ENCODE assay signal across 8 cellular contexts in genomic region chr5:138213161-138214029, GRCh38. TPM values are rescaled to one million over a fixed set of nuclear protein-coding genes. Genes with fewer than 3 reads are reported as not detected.
DNase-seq lines count a peak whose midpoint lies in the region; ATAC-seq and TF ChIP-seq lines count a peak whose summit lies in the region.

A gene with protein sequence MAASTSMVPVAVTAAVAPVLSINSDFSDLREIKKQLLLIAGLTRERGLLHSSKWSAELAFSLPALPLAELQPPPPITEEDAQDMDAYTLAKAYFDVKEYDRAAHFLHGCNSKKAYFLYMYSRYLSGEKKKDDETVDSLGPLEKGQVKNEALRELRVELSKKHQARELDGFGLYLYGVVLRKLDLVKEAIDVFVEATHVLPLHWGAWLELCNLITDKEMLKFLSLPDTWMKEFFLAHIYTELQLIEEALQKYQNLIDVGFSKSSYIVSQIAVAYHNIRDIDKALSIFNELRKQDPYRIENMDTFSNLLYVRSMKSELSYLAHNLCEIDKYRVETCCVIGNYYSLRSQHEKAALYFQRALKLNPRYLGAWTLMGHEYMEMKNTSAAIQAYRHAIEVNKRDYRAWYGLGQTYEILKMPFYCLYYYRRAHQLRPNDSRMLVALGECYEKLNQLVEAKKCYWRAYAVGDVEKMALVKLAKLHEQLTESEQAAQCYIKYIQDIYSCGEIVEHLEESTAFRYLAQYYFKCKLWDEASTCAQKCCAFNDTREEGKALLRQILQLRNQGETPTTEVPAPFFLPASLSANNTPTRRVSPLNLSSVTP (minus strand): TSS chr5:138213323. CDS start chr5:138213312, 11 bp downstream.

- H3K27ac ChIP-seq in ovary (peak within 1 kb of the TSS; percentile 45 to 47), thyroid gland (peak within 1 kb of the TSS; percentile 4 to 65 (median 55))

- ATAC-seq in HG02759 (IDR thresholded peaks at IDR 0.05; ENCODE audit: unreplicated experiment) (peak; percentile 96), Right ventricle myocardium inferior (peak; percentile 97)

- H3K4me3 ChIP-seq in GM12864 (ENCODE audit: low read depth, low read length) (peak within 1 kb of the TSS; percentile 100), ovary (peak within 1 kb of the TSS; percentile 84), thyroid gland (replicated peaks in 1 of 3) (peak within 1 kb of the TSS; percentile 76 to 92 (median 84))

- H3K4me1 ChIP-seq in ovary (ENCODE audit: insufficient read depth) (peaks cover 4% of the 10 kb centered on the region), thyroid gland (peaks cover 0 to 6% of the 10 kb centered on the region in 2 donors)

- TF ChIP-seq CTCF in GM12864 (IDR thresholded peaks at IDR 0.05; ENCODE audit: low read depth, low read length, missing control alignments) (no peak), ovary (IDR thresholded peaks at IDR 0.05) (no peak), thyroid gland (IDR thresholded peaks at IDR 0.05) (no peak)

- TF ChIP-seq EP300 in ovary (IDR thresholded peaks at IDR 0.05), result no peak

- intact Hi-C loops in Right ventricle myocardium inferior (cut with DNase I), result no loop called here
- intact Hi-C loops in ovary (cut with DNase I), result no loop called here
- intact Hi-C loops in thyroid gland (cut with DNase I), result loop anchor here (10.0 kb wide), 1 partner anchor 121 kb away; the partner anchor contains the start of genes CDC25C and FAM53C

- no peaks in the 10 kb centered on the region for H3K36me3 ChIP-seq in ovary
- no peaks in the 10 kb centered on the region for H3K36me3 ChIP-seq in thyroid gland

- TF ChIP-seq POLR2A in ovary (IDR thresholded peaks at IDR 0.05), result peak; percentile 31
- peak in 1 of 2 donors; percentile 70 for TF ChIP-seq POLR2A in thyroid gland (IDR thresholded peaks at IDR 0.05)

- no peaks in the 10 kb centered on the region for H3K9me3 ChIP-seq in ovary
- H3K9me3 ChIP-seq in thyroid gland, result no peaks in the 10 kb centered on the region

- no peaks in the 10 kb centered on the region for H3K27me3 ChIP-seq in ovary
- H3K27me3 ChIP-seq in thyroid gland, result no peaks in the 10 kb centered on the region

- DNase-seq in GM12864 (ENCODE audit: low read depth) (peak; percentile 94), NCI-H1417 (lab: John Stamatoyannopoulos, UW) (peak; percentile 94 to 99 (median 98)), SW 1271 (lab: John Stamatoyannopoulos, UW) (peak; percentile 98 to 99), Right ventricle myocardium inferior (ENCODE audit: missing footprints) (peak; percentile 93), ovary (peak; percentile 86 to 92 (median 88)), thyroid gland (peak; percentile 93 to 94)
- peak; percentile 80 for DNase-seq in activated naive CD8-positive, alpha-beta T cell treated with anti-CD3 and anti-CD28 coated beads, Interleukin-2, amount 50 U/mL, for 16 hours (ENCODE audit: low read depth, low spot score)

- WGBS in ovary, 3 donors, result 1% methylated on average over 32 of the region's 32 CpGs
- WGBS in thyroid gland, 2 donors, result 1% methylated on average over 29 to 32 of the region's 32 CpGs

RNA-seq across cellular contexts. Expression of the gene that starts here (rescaled TPM):
- total RNA-seq in Right ventricle myocardium inferior (16.0 TPM), ovary (10 to 100 TPM; 10.6 to 24.0 (median 21.6) TPM), thyroid gland (10 to 100 TPM; 17.5 to 31.0 (median 22.5) TPM)
- 10 to 100 TPM; 14.6 to 28.8 TPM for polyA plus RNA-seq in ovary

Comparison
In these comparisons a context has a peak if more than half of its experiments do, and no peak if none do; other contexts are left out.
1. Peak in every context shown above with its lines: DNase-seq, ATAC-seq, H3K4me3 ChIP-seq and H3K27ac ChIP-seq.